In genomic region chr2:55743583-55743982, GRCh38 we compare ENCODE assay signal across 2 cellular contexts.
TF ChIP-seq lines count a peak whose summit lies in the region.

No MANE protein-coding gene starts in this region.

TF ChIP-seq in SK-N-SH, 30 proteins besides CTCF, POLR2A, EP300 and RAD21 (continued from another document):
- no peak for TF ChIP-seq ZBTB33 (IDR thresholded peaks at IDR 0.05; ENCODE audit: borderline replicate concordance, low read depth)
- TF ChIP-seq RFX5 (IDR thresholded peaks at IDR 0.05; ENCODE audit: low read length) = no peak
- no peak for TF ChIP-seq EZH2phosphoT487 (IDR thresholded peaks at IDR 0.05; ENCODE audit: borderline replicate concordance, low read depth)
- no peak for TF ChIP-seq TAF1 (IDR thresholded peaks at IDR 0.05; ENCODE audit: borderline replicate concordance, low read depth, low read length)
- TF ChIP-seq SMC3 (IDR thresholded peaks at IDR 0.05; ENCODE audit: low read depth, low read length) = no peak
- TF ChIP-seq FOSL2 (IDR thresholded peaks at IDR 0.05; ENCODE audit: borderline replicate concordance, low read depth) = peak; percentile 24; the same call in 1 of the 2 replicates
- TF ChIP-seq MAX (IDR thresholded peaks at IDR 0.05; ENCODE audit: low read depth) = no peak
- TF ChIP-seq SIN3A (IDR thresholded peaks at IDR 0.05; ENCODE audit: borderline replicate concordance, low read depth, low read length) = no peak
- no peak for TF ChIP-seq MEF2A (IDR thresholded peaks at IDR 0.05; ENCODE audit: borderline replicate concordance, low read depth)
- no peak for TF ChIP-seq ELF1 (IDR thresholded peaks at IDR 0.05)
- TF ChIP-seq REST (IDR thresholded peaks at IDR 0.05; ENCODE audit: low read depth, low read length) = no peak
- TF ChIP-seq PBX3 (IDR thresholded peaks at IDR 0.05) = 0 out of 2 replicates have a peak, but pooled peaks have one; percentile 4
- no peak for TF ChIP-seq FOXJ3 (CRISPR knock-in tag; IDR thresholded peaks at IDR 0.05)
- no peak for TF ChIP-seq NFIC (IDR thresholded peaks at IDR 0.05; ENCODE audit: borderline replicate concordance)
- no peak for TF ChIP-seq FOXM1 (IDR thresholded peaks at IDR 0.05; ENCODE audit: low read depth)
- no peak for TF ChIP-seq GATA2 (CRISPR knock-in tag; IDR thresholded peaks at IDR 0.05)
- TF ChIP-seq RXRA (IDR thresholded peaks at IDR 0.05; ENCODE audit: borderline replicate concordance, low read depth) = no peak

TF ChIP-seq in SK-N-SH treated with all-trans-retinoic acid at 6 μM for 48 hours, 23 proteins besides CTCF, POLR2A, EP300 and RAD21 (continued from another document):
- TF ChIP-seq CSRNP3 (CRISPR knock-in tag; IDR thresholded peaks at IDR 0.05) = no peak
- TF ChIP-seq ISL1 (CRISPR knock-in tag; IDR thresholded peaks at IDR 0.05) = no peak
- no peak for TF ChIP-seq ZFP30 (CRISPR knock-in tag; IDR thresholded peaks at IDR 0.05)
- no peak for TF ChIP-seq SNAI2 (CRISPR knock-in tag; IDR thresholded peaks at IDR 0.05)
- no peak for TF ChIP-seq ESRRG (CRISPR knock-in tag; IDR thresholded peaks at IDR 0.05)
- no peak for TF ChIP-seq ZNF70 (CRISPR knock-in tag; IDR thresholded peaks at IDR 0.05)
- no peak for TF ChIP-seq ZFP3 (CRISPR knock-in tag; IDR thresholded peaks at IDR 0.05)
- no peak for TF ChIP-seq PPARA (CRISPR knock-in tag; IDR thresholded peaks at IDR 0.05; ENCODE audit: borderline replicate concordance)
- TF ChIP-seq ZC3H10 (CRISPR knock-in tag; IDR thresholded peaks at IDR 0.05) = no peak
